Comparison of ENCODE assay signal across 6 cellular contexts in the genomic region with DNA sequence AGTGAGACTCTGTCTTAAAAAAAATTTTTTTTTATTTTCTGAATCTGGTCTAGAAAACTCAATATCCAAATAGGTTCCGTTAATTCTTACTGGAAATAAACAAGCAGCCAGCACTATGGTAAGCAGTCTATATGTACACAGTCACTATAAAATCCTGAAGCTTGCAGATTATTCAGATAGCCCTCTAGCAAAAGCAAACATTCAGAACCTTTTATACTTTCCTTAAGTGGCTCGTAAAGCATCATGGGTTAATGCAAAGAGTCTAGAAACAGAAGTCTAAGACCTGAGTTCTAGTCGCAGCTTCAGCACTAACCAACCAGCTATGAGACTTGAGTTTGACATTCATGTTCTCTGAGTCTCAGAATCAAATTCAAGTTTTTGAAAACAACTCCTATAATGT. TPM values are rescaled to one million over a fixed set of nuclear protein-coding genes. Genes with fewer than 3 reads are reported as not detected.
"Had no signal": no experiment of that assay in that cellular context is flagged by ENCODE, and none has a peak within 500 bp of the region (broad histone marks: within the 10 kb centered on the region; RNA-seq: fewer than 3 reads in every experiment).

No MANE protein-coding gene starts in this region.

- H3K27ac ChIP-seq: GM23248 had no signal

- ATAC-seq: HCT116 had no signal

- DNase-seq: GM23248, GOT3, H7, IMR-90 had no signal

- H3K9me3 ChIP-seq: HAP-1 had no signal

- H3K4me3 ChIP-seq: GM23248, HAP-1 had no signal

RNA-seq across cellular contexts. Expression of a gene that starts 51.9 kb away (rescaled TPM):
- total RNA-seq: H7 had no signal
